Comparison of ENCODE assay signal across 20 cellular contexts in genomic region chr3:139380575-139380974, GRCh38.
"Had no signal": no experiment of that assay in that cellular context is flagged by ENCODE, and none has a peak within 500 bp of the region (broad histone marks: within the 10 kb centered on the region; RNA-seq: fewer than 3 reads in every experiment).

No MANE protein-coding gene starts in this region.

- H3K9me3 Mint-ChIP-seq: activated CD4-positive, alpha-beta memory T cell treated with anti-CD3 and anti-CD28 coated beads, Interleukin-2, amount 10 ng/mL, durations not matched to agents 7 days and 5 days; activated CD4-positive, alpha-beta T cell treated with anti-CD3 and anti-CD28 coated beads, Interleukin-2, amount 10 ng/mL, durations not matched to agents 24 days and 14 days; activated naive CD4-positive, alpha-beta T cell treated with anti-CD3 and anti-CD28 coated beads, Interleukin-2, amount 50 U/mL, for 24 hours; nephron had no signal

- H3K27ac Mint-ChIP-seq: activated CD4-positive, alpha-beta memory T cell treated with anti-CD3 and anti-CD28 coated beads, Interleukin-2, amount 10 ng/mL, durations not matched to agents 7 days and 5 days; activated CD4-positive, alpha-beta T cell treated with anti-CD3 and anti-CD28 coated beads, Interleukin-2, amount 10 ng/mL, durations not matched to agents 24 days and 14 days; activated CD8-positive, alpha-beta memory T cell treated with anti-CD3 and anti-CD28 coated beads, Interleukin-2, amount 10 ng/mL, durations not matched to agents 7 days and 5 days; activated naive CD4-positive, alpha-beta T cell treated with anti-CD3 and anti-CD28 coated beads, Interleukin-2, amount 50 U/mL, for 24 hours; nephron had no signal

- ATAC-seq: activated CD4-positive, CD25-positive, alpha-beta regulatory T cell treated with anti-CD3 and anti-CD28 coated beads, Interleukin-2, amount 50 U/mL, for 24 hours; activated CD8-positive, alpha-beta memory T cell treated with anti-CD3 and anti-CD28 coated beads, Interleukin-2, amount 10 ng/mL, durations not matched to agents 7 days and 5 days; body of pancreas; gastrocnemius medialis; left ventricle myocardium superior; right cardiac atrium had no signal

- DNase-seq: activated CD4-positive, alpha-beta memory T cell treated with anti-CD3 and anti-CD28 coated beads, Interleukin-2, amount 10 ng/mL, durations not matched to agents 7 days and 5 days; activated CD4-positive, alpha-beta T cell treated with anti-CD3 and anti-CD28 coated beads, Interleukin-2, amount 10 ng/mL, durations not matched to agents 24 days and 14 days; activated CD8-positive, alpha-beta memory T cell treated with anti-CD3 and anti-CD28 coated beads, Interleukin-2, amount 10 ng/mL, durations not matched to agents 7 days and 5 days; adrenal gland; aorta; body of pancreas; cerebellar nuclear complex; dorsolateral prefrontal cortex; effector memory CD4-positive, alpha-beta T cell; gastrocnemius medialis; glutamatergic neuron; left ventricle myocardium superior; right cardiac atrium; stimulated activated CD4-positive, alpha-beta T cell treated with anti-CD3 and anti-CD28 coated beads, Interleukin-4, amount 100 ng/mL, for 1 hour; stomach; thyroid gland; WERI-Rb-1 had no signal

- H3K4me3 Mint-ChIP-seq: activated CD4-positive, alpha-beta memory T cell treated with anti-CD3 and anti-CD28 coated beads, Interleukin-2, amount 10 ng/mL, durations not matched to agents 7 days and 5 days; activated CD4-positive, alpha-beta T cell treated with anti-CD3 and anti-CD28 coated beads, Interleukin-2, amount 10 ng/mL, durations not matched to agents 24 days and 14 days; activated CD8-positive, alpha-beta memory T cell treated with anti-CD3 and anti-CD28 coated beads, Interleukin-2, amount 10 ng/mL, durations not matched to agents 7 days and 5 days; activated naive CD4-positive, alpha-beta T cell treated with anti-CD3 and anti-CD28 coated beads, Interleukin-2, amount 50 U/mL, for 24 hours; nephron had no signal

- H3K27me3 Mint-ChIP-seq: activated CD4-positive, alpha-beta memory T cell treated with anti-CD3 and anti-CD28 coated beads, Interleukin-2, amount 10 ng/mL, durations not matched to agents 7 days and 5 days; activated CD4-positive, alpha-beta T cell treated with anti-CD3 and anti-CD28 coated beads, Interleukin-2, amount 10 ng/mL, durations not matched to agents 24 days and 14 days; activated CD8-positive, alpha-beta memory T cell treated with anti-CD3 and anti-CD28 coated beads, Interleukin-2, amount 10 ng/mL, durations not matched to agents 7 days and 5 days; activated naive CD4-positive, alpha-beta T cell treated with anti-CD3 and anti-CD28 coated beads, Interleukin-2, amount 50 U/mL, for 24 hours had no signal
